ENCODE assay signal across 1 cellular context in genomic region chr1:170674239-170674638, GRCh38.
TF ChIP-seq lines count a peak whose summit lies in the region.

No MANE protein-coding gene starts in this region.

TF ChIP-seq in SK-N-SH treated with all-trans-retinoic acid at 6 μM for 48 hours, 23 proteins besides CTCF, POLR2A, EP300 and RAD21 (continued from another document):
- TF ChIP-seq CSRNP3 (CRISPR knock-in tag; IDR thresholded peaks at IDR 0.05) (no peak), ZC3H10 (CRISPR knock-in tag; IDR thresholded peaks at IDR 0.05) (no peak), OSR1 (CRISPR knock-in tag; IDR thresholded peaks at IDR 0.05) (no peak)
TF ChIP-seq in SK-N-SH treated with all-trans-retinoic acid at 6 μM for 48 hours: peak in this region for 0.
